Comparison of ENCODE assay signal across 33 cellular contexts in genomic region chr12:128567730-128568129, GRCh38.
"Had no signal": no experiment of that assay in that cellular context is flagged by ENCODE, and none has a peak within 500 bp of the region (broad histone marks: within the 10 kb centered on the region; RNA-seq: fewer than 3 reads in every experiment).

No MANE protein-coding gene starts in this region.

- H3K27me3 ChIP-seq: adrenal gland, ascending aorta, body of pancreas, brain microvascular endothelial cell, breast epithelium, cardiac muscle cell had no signal

- FAIRE-seq: astrocyte, bronchial epithelial cell had no signal

- H3K27ac ChIP-seq: adrenal gland, ascending aorta, body of pancreas, brain microvascular endothelial cell, breast epithelium, cardiac muscle cell had no signal

- H3K9me3 ChIP-seq: adrenal gland had no signal

- DNase-seq: activated effector memory CD4-positive, alpha-beta T cell treated with anti-CD3 and anti-CD28 coated beads, Interleukin-2, amount 50 U/mL, for 16 hours; activated effector memory CD4-positive, alpha-beta T cell treated with Interleukin-2 at 50 U/mL for 16 hours; activated gamma-delta T cell; activated gamma-delta T cell treated with Interleukin-2 at 50 U/mL for 16 hours; activated naive CD4-positive, alpha-beta T cell; activated naive CD4-positive, alpha-beta T cell treated with anti-CD3 and anti-CD28 coated beads for 36 hours; activated naive CD4-positive, alpha-beta T cell treated with anti-CD3 and anti-CD28 coated beads, Interleukin-2, amount 10 ng/mL, durations not matched to agents 7 days and 5 days; activated naive CD4-positive, alpha-beta T cell treated with anti-CD3 and anti-CD28 coated beads, Interleukin-2, amount 50 U/mL, for 16 hours; activated naive CD4-positive, alpha-beta T cell treated with Interleukin-2 at 50 U/mL for 16 hours; activated naive CD8-positive, alpha-beta T cell treated with anti-CD3 and anti-CD28 coated beads for 36 hours; activated naive CD8-positive, alpha-beta T cell treated with anti-CD3 and anti-CD28 coated beads, Interleukin-2, amount 10 ng/mL, durations not matched to agents 7 days and 5 days; activated naive CD8-positive, alpha-beta T cell treated with anti-CD3 and anti-CD28 coated beads, Interleukin-2, amount 50 U/mL, for 24 hours; activated T-cell treated with anti-CD3 and anti-CD28 coated beads, Interleukin-2, amount 50 U/mL, for 24 hours; activated T-cell treated with anti-CD3 and anti-CD28 coated beads, Interleukin-2, amount 50 U/mL, for 4 hours; activated T-cell treated with anti-CD3 and anti-CD28 coated beads, Interleukin-2, amount 50 U/mL, for 48 hours; activated T-cell treated with anti-CD3 and anti-CD28 coated beads, Interleukin-2, amount 50 U/mL, for 72 hours; adrenal gland; amniotic stem cell; amygdala; anterior cingulate cortex; aorta; body of pancreas; brain microvascular endothelial cell; caudate nucleus; central memory CD4-positive, alpha-beta T cell; cerebellar nuclear complex had no signal

- H3K36me3 ChIP-seq: adrenal gland, ascending aorta, brain microvascular endothelial cell, breast epithelium, cardiac muscle cell had no signal

- H3K4me3 ChIP-seq: adrenal gland, ascending aorta, body of pancreas, breast epithelium, cardiac muscle cell had no signal

- H3K4me1 ChIP-seq: adrenal gland, ascending aorta, body of pancreas, breast epithelium had no signal

- ATAC-seq: activated naive CD4-positive, alpha-beta T cell treated with anti-CD3 and anti-CD28 coated beads, Interleukin-2, amount 50 U/mL, for 72 hours; activated naive CD8-positive, alpha-beta T cell treated with anti-CD3 and anti-CD28 coated beads, Interleukin-2, amount 50 U/mL, for 24 hours; activated T-cell treated with anti-CD3 and anti-CD28 coated beads, Interleukin-2, amount 50 U/mL, for 4 hours; activated T-cell treated with anti-CD3 and anti-CD28 coated beads, Interleukin-2, amount 50 U/mL, for 72 hours; activated T-helper 17 cell treated with anti-CD3 and anti-CD28 coated beads, Interleukin-2, amount 50 U/mL, for 72 hours; body of pancreas had no signal
